Comparison of ENCODE assay signal across 3 cellular contexts in genomic region chr11:60944504-60945294, GRCh38.
TF ChIP-seq lines count a peak whose summit lies in the region.

No MANE protein-coding gene starts in this region.

TF ChIP-seq in HCT116, 20 proteins besides CTCF, POLR2A, EP300 and RAD21 (continues in another document):
- TF ChIP-seq EZH2phosphoT487 (IDR thresholded peaks at IDR 0.05; ENCODE audit: borderline replicate concordance), result no peak
- TF ChIP-seq ATF3 (IDR thresholded peaks at IDR 0.05), result no peak
- no peak for TF ChIP-seq FOSL1 (IDR thresholded peaks at IDR 0.05; ENCODE audit: low read depth)
- no peak for TF ChIP-seq SP1 (IDR thresholded peaks at IDR 0.05; ENCODE audit: low read depth)
- TF ChIP-seq, protein P1, sequence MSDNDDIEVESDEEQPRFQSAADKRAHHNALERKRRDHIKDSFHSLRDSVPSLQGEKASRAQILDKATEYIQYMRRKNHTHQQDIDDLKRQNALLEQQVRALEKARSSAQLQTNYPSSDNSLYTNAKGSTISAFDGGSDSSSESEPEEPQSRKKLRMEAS (IDR thresholded peaks at IDR 0.05), result no peak
- no peak for TF ChIP-seq SRF (IDR thresholded peaks at IDR 0.05; ENCODE audit: low read depth)
- TF ChIP-seq, protein P2, sequence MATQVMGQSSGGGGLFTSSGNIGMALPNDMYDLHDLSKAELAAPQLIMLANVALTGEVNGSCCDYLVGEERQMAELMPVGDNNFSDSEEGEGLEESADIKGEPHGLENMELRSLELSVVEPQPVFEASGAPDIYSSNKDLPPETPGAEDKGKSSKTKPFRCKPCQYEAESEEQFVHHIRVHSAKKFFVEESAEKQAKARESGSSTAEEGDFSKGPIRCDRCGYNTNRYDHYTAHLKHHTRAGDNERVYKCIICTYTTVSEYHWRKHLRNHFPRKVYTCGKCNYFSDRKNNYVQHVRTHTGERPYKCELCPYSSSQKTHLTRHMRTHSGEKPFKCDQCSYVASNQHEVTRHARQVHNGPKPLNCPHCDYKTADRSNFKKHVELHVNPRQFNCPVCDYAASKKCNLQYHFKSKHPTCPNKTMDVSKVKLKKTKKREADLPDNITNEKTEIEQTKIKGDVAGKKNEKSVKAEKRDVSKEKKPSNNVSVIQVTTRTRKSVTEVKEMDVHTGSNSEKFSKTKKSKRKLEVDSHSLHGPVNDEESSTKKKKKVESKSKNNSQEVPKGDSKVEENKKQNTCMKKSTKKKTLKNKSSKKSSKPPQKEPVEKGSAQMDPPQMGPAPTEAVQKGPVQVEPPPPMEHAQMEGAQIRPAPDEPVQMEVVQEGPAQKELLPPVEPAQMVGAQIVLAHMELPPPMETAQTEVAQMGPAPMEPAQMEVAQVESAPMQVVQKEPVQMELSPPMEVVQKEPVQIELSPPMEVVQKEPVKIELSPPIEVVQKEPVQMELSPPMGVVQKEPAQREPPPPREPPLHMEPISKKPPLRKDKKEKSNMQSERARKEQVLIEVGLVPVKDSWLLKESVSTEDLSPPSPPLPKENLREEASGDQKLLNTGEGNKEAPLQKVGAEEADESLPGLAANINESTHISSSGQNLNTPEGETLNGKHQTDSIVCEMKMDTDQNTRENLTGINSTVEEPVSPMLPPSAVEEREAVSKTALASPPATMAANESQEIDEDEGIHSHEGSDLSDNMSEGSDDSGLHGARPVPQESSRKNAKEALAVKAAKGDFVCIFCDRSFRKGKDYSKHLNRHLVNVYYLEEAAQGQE (IDR thresholded peaks at IDR 0.05; ENCODE audit: low read depth), result no peak
- TF ChIP-seq ZBTB33 (IDR thresholded peaks at IDR 0.05; ENCODE audit: extremely low read depth, insufficient replicate concordance, low read length), result no peak
- TF ChIP-seq ELF1 (IDR thresholded peaks at IDR 0.05; ENCODE audit: borderline replicate concordance, low read depth), result no peak
- TF ChIP-seq POLR2AphosphoS5 (IDR thresholded peaks at IDR 0.05; ENCODE audit: low read depth, low read length), result no peak
- TF ChIP-seq ZNF274 (IDR thresholded peaks at IDR 0.05; ENCODE audit: low read depth, low read length), result no peak
- no peak for TF ChIP-seq YY1 (IDR thresholded peaks at IDR 0.05; ENCODE audit: extremely low read depth, insufficient replicate concordance, low read depth, low read length)
- TF ChIP-seq SIN3A (IDR thresholded peaks at IDR 0.05; ENCODE audit: low read depth), result no peak
- no peak for TF ChIP-seq EGR1 (IDR thresholded peaks at IDR 0.05; ENCODE audit: low read depth)
- TF ChIP-seq EZH2 (IDR thresholded peaks at IDR 0.05), result no peak
- TF ChIP-seq TCF7L2 (IDR thresholded peaks at IDR 0.05; ENCODE audit: borderline replicate concordance, extremely low read depth, insufficient read depth, insufficient read length), result no peak
- no peak for TF ChIP-seq CEBPB (IDR thresholded peaks at IDR 0.05; ENCODE audit: low read depth)

TF ChIP-seq in K562, 482 proteins besides CTCF, POLR2A, EP300 and RAD21 (continues in another document):
- TF ChIP-seq ZNF408 (CRISPR knock-in tag; IDR thresholded peaks at IDR 0.05; ENCODE audit: low read depth) (no peak), ARID1B (IDR thresholded peaks at IDR 0.05) (no peak), RBM14 (IDR thresholded peaks at IDR 0.05; ENCODE audit: borderline replicate concordance, insufficient read depth, low read depth, low read length) (no peak), EP400 (IDR thresholded peaks at IDR 0.05) (no peak), ETV5 (CRISPR knock-in tag; IDR thresholded peaks at IDR 0.05; ENCODE audit: low read depth) (no peak), SAP30 (IDR thresholded peaks at IDR 0.05; ENCODE audit: borderline replicate concordance, insufficient read depth, low read depth, low read length, poor library complexity, severe bottlenecking) (no peak), PHB2 (IDR thresholded peaks at IDR 0.05; ENCODE audit: low read depth) (no peak), RAD51 (IDR thresholded peaks at IDR 0.05; ENCODE audit: borderline replicate concordance, low read depth) (no peak), MCM3 (IDR thresholded peaks at IDR 0.05) (no peak), ARID3B (CRISPR knock-in tag; IDR thresholded peaks at IDR 0.05; ENCODE audit: borderline replicate concordance) (no peak), TRIM28 (IDR thresholded peaks at IDR 0.05) (no peak), ADNP (tag; IDR thresholded peaks at IDR 0.05) (no peak), TCF15 (CRISPR knock-in tag; IDR thresholded peaks at IDR 0.05) (no peak), SMAD2 (IDR thresholded peaks at IDR 0.05; ENCODE audit: low read depth, low read length) (no peak), SMC3 (conservative IDR thresholded peaks at IDR 0.05; ENCODE audit: insufficient read depth, low read depth, low read length) (0 out of 2 replicates have a peak, but pooled peaks have one; percentile 27)
- TF ChIP-seq, protein P3, sequence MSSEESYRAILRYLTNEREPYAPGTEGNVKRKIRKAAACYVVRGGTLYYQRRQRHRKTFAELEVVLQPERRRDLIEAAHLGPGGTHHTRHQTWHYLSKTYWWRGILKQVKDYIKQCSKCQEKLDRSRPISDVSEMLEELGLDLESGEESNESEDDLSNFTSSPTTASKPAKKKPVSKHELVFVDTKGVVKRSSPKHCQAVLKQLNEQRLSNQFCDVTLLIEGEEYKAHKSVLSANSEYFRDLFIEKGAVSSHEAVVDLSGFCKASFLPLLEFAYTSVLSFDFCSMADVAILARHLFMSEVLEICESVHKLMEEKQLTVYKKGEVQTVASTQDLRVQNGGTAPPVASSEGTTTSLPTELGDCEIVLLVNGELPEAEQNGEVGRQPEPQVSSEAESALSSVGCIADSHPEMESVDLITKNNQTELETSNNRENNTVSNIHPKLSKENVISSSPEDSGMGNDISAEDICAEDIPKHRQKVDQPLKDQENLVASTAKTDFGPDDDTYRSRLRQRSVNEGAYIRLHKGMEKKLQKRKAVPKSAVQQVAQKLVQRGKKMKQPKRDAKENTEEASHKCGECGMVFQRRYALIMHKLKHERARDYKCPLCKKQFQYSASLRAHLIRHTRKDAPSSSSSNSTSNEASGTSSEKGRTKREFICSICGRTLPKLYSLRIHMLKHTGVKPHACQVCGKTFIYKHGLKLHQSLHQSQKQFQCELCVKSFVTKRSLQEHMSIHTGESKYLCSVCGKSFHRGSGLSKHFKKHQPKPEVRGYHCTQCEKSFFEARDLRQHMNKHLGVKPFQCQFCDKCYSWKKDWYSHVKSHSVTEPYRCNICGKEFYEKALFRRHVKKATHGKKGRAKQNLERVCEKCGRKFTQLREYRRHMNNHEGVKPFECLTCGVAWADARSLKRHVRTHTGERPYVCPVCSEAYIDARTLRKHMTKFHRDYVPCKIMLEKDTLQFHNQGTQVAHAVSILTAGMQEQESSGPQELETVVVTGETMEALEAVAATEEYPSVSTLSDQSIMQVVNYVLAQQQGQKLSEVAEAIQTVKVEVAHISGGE (CRISPR knock-in tag; IDR thresholded peaks at IDR 0.05), result no peak

TF ChIP-seq in neural cell, 6 proteins besides CTCF, POLR2A, EP300 and RAD21:
- no peak for TF ChIP-seq MXI1 (conservative IDR thresholded peaks at IDR 0.05; ENCODE audit: poor library complexity, severe bottlenecking)
- TF ChIP-seq, protein P2 (IDR thresholded peaks at IDR 0.05; ENCODE audit: borderline replicate concordance), result no peak
- no peak for TF ChIP-seq POLR2AphosphoS5 (IDR thresholded peaks at IDR 0.05)
- no peak for TF ChIP-seq TAF1 (IDR thresholded peaks at IDR 0.05; ENCODE audit: low read depth)
- TF ChIP-seq EZH2 (IDR thresholded peaks at IDR 0.05; ENCODE audit: borderline replicate concordance, insufficient read depth, low read length, poor library complexity, severe bottlenecking), result no peak
- no peak for TF ChIP-seq SMC3 (conservative IDR thresholded peaks at IDR 0.05; ENCODE audit: poor library complexity)
